ENCODE assay signal across 20 cellular contexts in the genomic region with DNA sequence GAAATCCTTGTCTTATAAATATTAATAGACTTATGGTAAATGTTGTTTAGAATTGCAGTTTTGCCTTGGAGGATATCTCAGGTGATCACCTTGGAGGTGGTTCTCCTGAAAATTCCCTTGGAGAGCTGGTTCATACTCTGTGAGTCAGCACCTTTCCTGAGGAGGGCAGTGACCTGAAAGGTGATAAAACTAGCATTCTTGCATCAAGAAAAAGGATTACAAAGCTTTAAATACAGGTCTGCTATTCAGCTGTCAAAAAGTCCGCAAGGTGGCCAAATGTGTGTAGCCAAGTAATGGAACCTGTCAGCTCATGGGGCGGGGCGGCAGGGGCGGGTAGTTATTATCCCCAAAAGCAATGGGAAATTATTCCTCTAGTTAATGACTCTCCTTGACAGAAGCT. TPM values are rescaled to one million over a fixed set of nuclear protein-coding genes. Genes with fewer than 3 reads are reported as not detected.
A peak's percentile ranks its signal among the peaks of the same experiment; 100 is the strongest.
DNase-seq lines count a peak whose midpoint lies in the region; ATAC-seq, FAIRE-seq and TF ChIP-seq lines count a peak whose summit lies in the region.
"Had no signal": no experiment of that assay in that cellular context is flagged by ENCODE, and none has a peak within 500 bp of the region (broad histone marks: within the 10 kb centered on the region; RNA-seq: fewer than 3 reads in every experiment).

No MANE protein-coding gene starts in this region.

- no peak overlapping the region for H3K4me3 Mint-ChIP-seq in type B pancreatic cell
- H3K4me3 Mint-ChIP-seq: B cell; CD8-positive, alpha-beta T cell; H9 had no signal

- no peaks in the 10 kb centered on the region for H3K27me3 ChIP-seq in bronchial epithelial cell (ENCODE audit: control insufficient read depth, insufficient read depth, low read length)
- H3K27me3 ChIP-seq: BLaER1 treated with 17β-estradiol and CSF1 and Interleukin-3, amounts not matched to agents 10 nM and 100 nM had no signal

- H3K36me3 Mint-ChIP-seq in type B pancreatic cell, result no peaks in the 10 kb centered on the region
- H3K36me3 Mint-ChIP-seq: CD8-positive, alpha-beta T cell had no signal

- peaks cover 2% of the 10 kb centered on the region for H3K9me3 Mint-ChIP-seq in type B pancreatic cell
- H3K9me3 Mint-ChIP-seq: CD8-positive, alpha-beta T cell; H9 had no signal

- H3K36me3 ChIP-seq in bronchial epithelial cell (ENCODE audit: control insufficient read depth, insufficient read depth, low read length), result no peaks in the 10 kb centered on the region
- H3K36me3 ChIP-seq: BLaER1 treated with 17β-estradiol and CSF1 and Interleukin-3, amounts not matched to agents 10 nM and 100 nM had no signal

- no peak overlapping the region for H3K4me3 ChIP-seq in bronchial epithelial cell (ENCODE audit: low read depth, low read length)
- H3K4me3 ChIP-seq: BLaER1 treated with 17β-estradiol and CSF1 and Interleukin-3, amounts not matched to agents 10 nM and 100 nM had no signal

- TF ChIP-seq CTCF in bronchial epithelial cell (IDR thresholded peaks at IDR 0.05; ENCODE audit: insufficient read depth, low read length, severe bottlenecking), result no peak
- no peak for TF ChIP-seq CTCF in type B pancreatic cell (conservative IDR thresholded peaks at IDR 0.05)

- ATAC-seq in GM18520 (IDR thresholded peaks at IDR 0.05; ENCODE audit: unreplicated experiment), result no peak
- ATAC-seq: CD8-positive, alpha-beta T cell had no signal

- H3K4me1 Mint-ChIP-seq in type B pancreatic cell (ENCODE audit: unreplicated experiment), result peaks cover 13% of the 10 kb centered on the region
- H3K4me1 Mint-ChIP-seq: B cell had no signal

- H3K27ac Mint-ChIP-seq in type B pancreatic cell, result peak overlapping the region; percentile 70
- H3K27ac Mint-ChIP-seq: B cell; CD8-positive, alpha-beta T cell had no signal

- H3K27me3 Mint-ChIP-seq in type B pancreatic cell, result no peaks in the 10 kb centered on the region

- peak; percentile 29 for DNase-seq in NCI-H2081 treated with DMSO at 0.1 percent for 48 hours (lab: John Stamatoyannopoulos, UW)
- peak; percentile 34 for DNase-seq in RPMI8226
- peak; percentile 8 for DNase-seq in bronchial epithelial cell (ENCODE audit: low read depth)
- DNase-seq in type B pancreatic cell (ENCODE audit: extremely low spot score, unreplicated experiment), result no peak
- DNase-seq in effector CD8-positive, alpha-beta T cell (lab: John Stamatoyannopoulos, UW), result no peak
- DNase-seq in AML-193 (lab: John Stamatoyannopoulos, UW), result no peak
- DNase-seq: 8988T; CD8-positive, alpha-beta T cell; DMS 273 treated with DMSO at 0.1 percent for 48 hours; DMS53; H9; IMR-90 had no signal

- FAIRE-seq in bronchial epithelial cell (lab: Jason Lieb, UNC), result no peak
- FAIRE-seq: G401.6, GM12892, GM18507, H1, HTR-8/SVneo had no signal

RNA-seq across cellular contexts. Expression of gene EDARADD, which starts 52.8 kb away (rescaled TPM):
- total RNA-seq in bronchial epithelial cell (2.6 and 3.5 TPM in 2 replicates), type B pancreatic cell (ENCODE audit: low replicate concordance) (14.8 and 39.9 TPM in 2 replicates)
- total RNA-seq: B cell, IMR-90 had no signal

RNA-seq across cellular contexts. Expression of gene ERO1B, which starts 59.5 kb away (rescaled TPM):
- total RNA-seq in bronchial epithelial cell (2.9 and 5.0 TPM in 2 replicates), type B pancreatic cell (ENCODE audit: low replicate concordance) (33.0 and 43.5 TPM in 2 replicates)

Comparison
In these comparisons a context has a peak if more than half of its experiments do, and no peak if none do; other contexts are left out.
1. DNase-seq: peak in NCI-H2081 treated with DMSO at 0.1 percent for 48 hours (single experiment), RPMI8226 (single experiment) and bronchial epithelial cell (single experiment); none in type B pancreatic cell (single experiment), effector CD8-positive, alpha-beta T cell (single experiment) and AML-193 (0 of 2).